In genomic region chr11:113431746-113432145, GRCh38 we compare ENCODE assay signal across 38 cellular contexts. TPM values are rescaled to one million over a fixed set of nuclear protein-coding genes. Genes with fewer than 3 reads are reported as not detected.
"Had no signal": no experiment of that assay in that cellular context is flagged by ENCODE, and none has a peak within 500 bp of the region (broad histone marks: within the 10 kb centered on the region; RNA-seq: fewer than 3 reads in every experiment).

No MANE protein-coding gene starts in this region.

- H3K27ac Mint-ChIP-seq: activated CD4-positive, alpha-beta memory T cell treated with anti-CD3 and anti-CD28 coated beads, Interleukin-2, amount 10 ng/mL, durations not matched to agents 7 days and 5 days; activated CD4-positive, alpha-beta T cell treated with anti-CD3 and anti-CD28 coated beads for 36 hours; activated CD4-positive, alpha-beta T cell treated with anti-CD3 and anti-CD28 coated beads, Interleukin-2, amount 10 ng/mL, durations not matched to agents 7 days and 5 days; activated CD8-positive, alpha-beta memory T cell treated with anti-CD3 and anti-CD28 coated beads, Interleukin-2, amount 10 ng/mL, durations not matched to agents 7 days and 5 days; activated CD8-positive, alpha-beta T cell treated with anti-CD3 and anti-CD28 coated beads, Interleukin-2, amount 10 ng/mL, durations not matched to agents 7 days and 5 days; activated naive CD4-positive, alpha-beta T cell treated with anti-CD3 and anti-CD28 coated beads for 36 hours; activated naive CD4-positive, alpha-beta T cell treated with anti-CD3 and anti-CD28 coated beads, Interleukin-2, amount 50 U/mL, for 72 hours; activated naive CD8-positive, alpha-beta T cell treated with anti-CD3 and anti-CD28 coated beads for 36 hours; activated T-cell treated with anti-CD3 and anti-CD28 coated beads, Interleukin-2, amount 50 U/mL, for 24 hours; activated T-helper 17 cell treated with anti-CD3 and anti-CD28 coated beads, Interleukin-2, amount 50 U/mL, for 72 hours; T-helper 1 cell treated with Interleukin-12 subunit alpha and Interleukin-12 subunit beta and Interleukin-4 antibody, amounts not matched to agents 30 μg/mL and 1 μg/mL, for 36 hours; T-helper 2 cell treated with Interferon-gamma antibody and Interleukin-4, amounts not matched to agents 5 μg/mL and 100 μg/mL, for 36 hours; WTC11 had no signal

- H3K27me3 Mint-ChIP-seq: activated CD4-positive, alpha-beta T cell treated with anti-CD3 and anti-CD28 coated beads, Interleukin-2, amount 10 ng/mL, durations not matched to agents 7 days and 5 days; activated naive CD8-positive, alpha-beta T cell treated with anti-CD3 and anti-CD28 coated beads for 36 hours; activated T-cell treated with anti-CD3 and anti-CD28 coated beads, Interleukin-2, amount 50 U/mL, for 24 hours; activated T-helper 17 cell treated with anti-CD3 and anti-CD28 coated beads, Interleukin-2, amount 50 U/mL, for 72 hours had no signal

- H3K9me3 ChIP-seq: adrenal gland, body of pancreas, breast epithelium had no signal

- H3K4me1 ChIP-seq: body of pancreas, breast epithelium had no signal

- H3K4me3 ChIP-seq: adrenal gland, body of pancreas, breast epithelium had no signal

- H3K9me3 Mint-ChIP-seq: activated CD4-positive, alpha-beta memory T cell treated with anti-CD3 and anti-CD28 coated beads, Interleukin-2, amount 10 ng/mL, durations not matched to agents 7 days and 5 days; activated CD4-positive, alpha-beta T cell treated with anti-CD3 and anti-CD28 coated beads, Interleukin-2, amount 10 ng/mL, durations not matched to agents 7 days and 5 days; activated naive CD4-positive, alpha-beta T cell treated with anti-CD3 and anti-CD28 coated beads for 36 hours; activated naive CD4-positive, alpha-beta T cell treated with anti-CD3 and anti-CD28 coated beads, Interleukin-2, amount 50 U/mL, for 72 hours; activated naive CD8-positive, alpha-beta T cell treated with anti-CD3 and anti-CD28 coated beads for 36 hours; activated T-cell treated with anti-CD3 and anti-CD28 coated beads, Interleukin-2, amount 50 U/mL, for 24 hours; activated T-helper 17 cell treated with anti-CD3 and anti-CD28 coated beads, Interleukin-2, amount 50 U/mL, for 72 hours; T-helper 1 cell treated with Interleukin-12 subunit alpha and Interleukin-12 subunit beta and Interleukin-4 antibody, amounts not matched to agents 30 μg/mL and 1 μg/mL, for 36 hours; T-helper 2 cell treated with Interferon-gamma antibody and Interleukin-4, amounts not matched to agents 5 μg/mL and 100 μg/mL, for 36 hours; WTC11 had no signal

- H3K4me1 Mint-ChIP-seq: activated CD4-positive, alpha-beta memory T cell treated with anti-CD3 and anti-CD28 coated beads, Interleukin-2, amount 10 ng/mL, durations not matched to agents 7 days and 5 days; activated CD4-positive, alpha-beta T cell treated with anti-CD3 and anti-CD28 coated beads for 36 hours; activated CD4-positive, alpha-beta T cell treated with anti-CD3 and anti-CD28 coated beads, Interleukin-2, amount 10 ng/mL, durations not matched to agents 7 days and 5 days; activated naive CD8-positive, alpha-beta T cell treated with anti-CD3 and anti-CD28 coated beads for 36 hours; activated T-helper 17 cell treated with anti-CD3 and anti-CD28 coated beads, Interleukin-2, amount 50 U/mL, for 72 hours had no signal

- DNase-seq: activated CD4-positive, alpha-beta memory T cell treated with anti-CD3 and anti-CD28 coated beads, Interleukin-2, amount 10 ng/mL, durations not matched to agents 7 days and 5 days; activated CD4-positive, alpha-beta T cell treated with anti-CD3 and anti-CD28 coated beads for 1 hour; activated CD4-positive, alpha-beta T cell treated with anti-CD3 and anti-CD28 coated beads for 36 hours; activated CD4-positive, alpha-beta T cell treated with anti-CD3 and anti-CD28 coated beads for 48 hours; activated CD4-positive, alpha-beta T cell treated with anti-CD3 and anti-CD28 coated beads, Interleukin-2, amount 10 ng/mL, durations not matched to agents 7 days and 5 days; activated CD4-positive, alpha-beta T cell treated with anti-CD3 and anti-CD28 coated beads, Interleukin-2, amount 50 U/mL, for 48 hours; activated CD4-positive, CD25-positive, alpha-beta regulatory T cell; activated CD8-positive, alpha-beta memory T cell treated with anti-CD3 and anti-CD28 coated beads for 24 hours; activated CD8-positive, alpha-beta memory T cell treated with anti-CD3 and anti-CD28 coated beads, Interleukin-2, amount 10 ng/mL, durations not matched to agents 7 days and 5 days; activated CD8-positive, alpha-beta memory T cell treated with anti-CD3 and anti-CD28 coated beads, Interleukin-2, amount 50 U/mL, for 48 hours; activated CD8-positive, alpha-beta T cell treated with anti-CD3 and anti-CD28 coated beads, Interleukin-2, amount 10 ng/mL, durations not matched to agents 7 days and 5 days; activated effector memory CD4-positive, alpha-beta T cell treated with anti-CD3 and anti-CD28 coated beads, Interleukin-2, amount 50 U/mL, for 16 hours; activated gamma-delta T cell treated with Interleukin-2 at 50 U/mL for 16 hours; activated naive CD4-positive, alpha-beta T cell; activated naive CD4-positive, alpha-beta T cell treated with anti-CD3 and anti-CD28 coated beads for 36 hours; activated naive CD4-positive, alpha-beta T cell treated with anti-CD3 and anti-CD28 coated beads, Interleukin-2, amount 50 U/mL, for 16 hours; activated naive CD8-positive, alpha-beta T cell treated with anti-CD3 and anti-CD28 coated beads for 36 hours; activated T-cell treated with anti-CD3 and anti-CD28 coated beads, Interleukin-2, amount 50 U/mL, for 24 hours; activated T-cell treated with anti-CD3 and anti-CD28 coated beads, Interleukin-2, amount 50 U/mL, for 48 hours; adrenal gland; amniotic stem cell; aorta; body of pancreas; brain microvascular endothelial cell; central memory CD4-positive, alpha-beta T cell; T-helper 1 cell; T-helper 2 cell; T-helper 9 cell; WERI-Rb-1 had no signal

- H3K36me3 ChIP-seq: adrenal gland, brain microvascular endothelial cell, breast epithelium, WERI-Rb-1 had no signal

- H3K4me3 Mint-ChIP-seq: activated CD4-positive, alpha-beta memory T cell treated with anti-CD3 and anti-CD28 coated beads, Interleukin-2, amount 10 ng/mL, durations not matched to agents 7 days and 5 days; activated CD4-positive, alpha-beta T cell treated with anti-CD3 and anti-CD28 coated beads for 36 hours; activated CD4-positive, alpha-beta T cell treated with anti-CD3 and anti-CD28 coated beads, Interleukin-2, amount 10 ng/mL, durations not matched to agents 7 days and 5 days; activated CD8-positive, alpha-beta memory T cell treated with anti-CD3 and anti-CD28 coated beads, Interleukin-2, amount 10 ng/mL, durations not matched to agents 7 days and 5 days; activated CD8-positive, alpha-beta T cell treated with anti-CD3 and anti-CD28 coated beads, Interleukin-2, amount 10 ng/mL, durations not matched to agents 7 days and 5 days; activated naive CD4-positive, alpha-beta T cell treated with anti-CD3 and anti-CD28 coated beads for 36 hours; activated naive CD8-positive, alpha-beta T cell treated with anti-CD3 and anti-CD28 coated beads for 36 hours; activated T-cell treated with anti-CD3 and anti-CD28 coated beads, Interleukin-2, amount 50 U/mL, for 24 hours; activated T-helper 17 cell treated with anti-CD3 and anti-CD28 coated beads, Interleukin-2, amount 50 U/mL, for 72 hours; T-helper 1 cell treated with Interleukin-12 subunit alpha and Interleukin-12 subunit beta and Interleukin-4 antibody, amounts not matched to agents 30 μg/mL and 1 μg/mL, for 36 hours; T-helper 2 cell treated with Interferon-gamma antibody and Interleukin-4, amounts not matched to agents 5 μg/mL and 100 μg/mL, for 36 hours; WTC11 had no signal

- H3K27ac ChIP-seq: adrenal gland, body of pancreas, brain microvascular endothelial cell, WERI-Rb-1 had no signal

- H3K36me3 Mint-ChIP-seq: activated CD8-positive, alpha-beta memory T cell treated with anti-CD3 and anti-CD28 coated beads, Interleukin-2, amount 10 ng/mL, durations not matched to agents 7 days and 5 days; activated naive CD4-positive, alpha-beta T cell treated with anti-CD3 and anti-CD28 coated beads, Interleukin-2, amount 50 U/mL, for 72 hours; activated naive CD8-positive, alpha-beta T cell treated with anti-CD3 and anti-CD28 coated beads for 36 hours; WTC11 had no signal

- H3K27me3 ChIP-seq: adrenal gland, body of pancreas, brain microvascular endothelial cell, breast epithelium had no signal

RNA-seq across cellular contexts. Expression of gene DRD2, which starts 43.5 kb away (rescaled TPM):
- total RNA-seq: activated CD4-positive, alpha-beta T cell treated with anti-CD3 and anti-CD28 coated beads for 36 hours; activated CD4-positive, alpha-beta T cell treated with anti-CD3 and anti-CD28 coated beads, Interleukin-2, amount 10 ng/mL, durations not matched to agents 7 days and 5 days; activated CD8-positive, alpha-beta T cell treated with anti-CD3 and anti-CD28 coated beads, Interleukin-2, amount 10 ng/mL, durations not matched to agents 7 days and 5 days; activated naive CD4-positive, alpha-beta T cell treated with anti-CD3 and anti-CD28 coated beads for 36 hours; activated naive CD4-positive, alpha-beta T cell treated with anti-CD3 and anti-CD28 coated beads, Interleukin-2, amount 50 U/mL, for 72 hours; activated naive CD8-positive, alpha-beta T cell treated with anti-CD3 and anti-CD28 coated beads for 36 hours; astrocyte; cardiac septum had no signal

RNA-seq across cellular contexts. Expression of gene ANKK1, which starts 44.2 kb away (rescaled TPM):
- total RNA-seq: activated CD4-positive, alpha-beta memory T cell treated with anti-CD3 and anti-CD28 coated beads, Interleukin-2, amount 10 ng/mL, durations not matched to agents 7 days and 5 days; activated CD8-positive, alpha-beta T cell treated with anti-CD3 and anti-CD28 coated beads, Interleukin-2, amount 10 ng/mL, durations not matched to agents 7 days and 5 days; astrocyte; cerebellum had no signal
